ENCODE assay signal across 8 cellular contexts in genomic region chr1:228500901-228501871, GRCh38.
DNase-seq lines count a peak whose midpoint lies in the region; ATAC-seq and TF ChIP-seq lines count a peak whose summit lies in the region.

No MANE protein-coding gene starts in this region.

- DNase-seq in NCI-H1694 (lab: John Stamatoyannopoulos, UW) (peak; percentile 91), T-helper 2 cell (peak; percentile 57 to 89 (median 79)), amniotic stem cell (lab: John Stamatoyannopoulos, UW) (peak; percentile 54), hepatic stellate cell (ENCODE audit: low spot score) (peak; percentile 83), skeletal muscle cell (ENCODE audit: low read depth) (peak; percentile 54)

- H3K4me3 ChIP-seq in skeletal muscle cell (ENCODE audit: low read depth, low read length), result peak overlapping the region; percentile 4

- H3K27ac ChIP-seq in 22Rv1, result no peak overlapping the region

- TF ChIP-seq CTCF in 22Rv1 (IDR thresholded peaks at IDR 0.05), result peak; percentile 99

- ATAC-seq in GM18499 (IDR thresholded peaks at IDR 0.05; ENCODE audit: insufficient read depth, unreplicated experiment) (peak; percentile 83), HG02938 (IDR thresholded peaks at IDR 0.05; ENCODE audit: unreplicated experiment) (peak; percentile 94)
